22 cellular contexts compared by ENCODE assay signal in genomic region chr13:113848020-113848419, GRCh38. TPM values are rescaled to one million over a fixed set of nuclear protein-coding genes. Genes with fewer than 3 reads are reported as not detected.
DNase-seq lines count a peak whose midpoint lies in the region; ATAC-seq and TF ChIP-seq lines count a peak whose summit lies in the region.
"Had no signal": no experiment of that assay in that cellular context is flagged by ENCODE, and none has a peak within 500 bp of the region (broad histone marks: within the 10 kb centered on the region; RNA-seq: fewer than 3 reads in every experiment).

No MANE protein-coding gene starts in this region.

- TF ChIP-seq EP300 in gastroesophageal sphincter (IDR thresholded peaks at IDR 0.05), result no peak

- H3K9me3 ChIP-seq in left ventricle myocardium inferior (replicated peaks), result no peaks in the 10 kb centered on the region
- peaks cover 2% of the 10 kb centered on the region for H3K9me3 ChIP-seq in RWPE2 (ENCODE audit: severe bottlenecking)
- H3K9me3 ChIP-seq in gastroesophageal sphincter, result no peaks in the 10 kb centered on the region
- no peaks in the 10 kb centered on the region for H3K9me3 ChIP-seq in testis
- H3K9me3 ChIP-seq: sigmoid colon had no signal

- no peak for TF ChIP-seq CTCF in left ventricle myocardium inferior (IDR thresholded peaks at IDR 0.05; ENCODE audit: borderline replicate concordance)
- TF ChIP-seq CTCF in RWPE2 (IDR thresholded peaks at IDR 0.05; ENCODE audit: poor library complexity, severe bottlenecking), result no peak
- no peak for TF ChIP-seq CTCF in gastroesophageal sphincter (IDR thresholded peaks at IDR 0.05)
- no peak for TF ChIP-seq CTCF in testis (IDR thresholded peaks at IDR 0.05)

- H3K4me1 ChIP-seq in left ventricle myocardium inferior, result peaks cover 97% of the 10 kb centered on the region
- H3K4me1 ChIP-seq in RWPE2 (ENCODE audit: insufficient read depth, poor library complexity, severe bottlenecking), result peaks cover 41% of the 10 kb centered on the region
- H3K4me1 ChIP-seq in gastroesophageal sphincter, result peaks cover 0 to 89% (median 25%) of the 10 kb centered on the region in 3 donors
- peaks cover 54% of the 10 kb centered on the region for H3K4me1 ChIP-seq in testis

- ATAC-seq in Right ventricle myocardium inferior, result no peak
- no peak for ATAC-seq in RWPE2 (ENCODE audit: low read depth)
- ATAC-seq in gastroesophageal sphincter, result no peak
- ATAC-seq in HG03457 (IDR thresholded peaks at IDR 0.05; ENCODE audit: unreplicated experiment), result no peak
- ATAC-seq: activated CD8-positive, alpha-beta T cell treated with anti-CD3 and anti-CD28 coated beads, Interleukin-2, amount 10 ng/mL, durations not matched to agents 7 days and 5 days; stimulated activated naive CD8-positive, alpha-beta T cell treated with anti-CD3 and anti-CD28 coated beads, Interleukin-15, Interleukin-2, amounts not matched to agents 100 U/mL and 50 U/mL, for 24 hours had no signal

- intact Hi-C loops in left ventricle myocardium inferior (cut with micrococcal nuclease), result no loop called here
- intact Hi-C loops in Right ventricle myocardium inferior (cut with DNase I), result no loop called here
- intact Hi-C loops in testis (cut with DNase I; ENCODE audit: low total_unique reads), result no loop called here

- H3K27ac ChIP-seq in left ventricle myocardium inferior (replicated peaks) (peak overlapping the region; percentile 29), RWPE2 (ENCODE audit: poor library complexity, severe bottlenecking) (peak overlapping the region; percentile 93), gastroesophageal sphincter (peak overlapping the region in 3 of 4 donors; percentile 61 to 73 (median 69)), testis (peak overlapping the region; percentile 8 to 64)

- 67 to 69% methylated on average over 7 to 8 of the region's 8 CpGs for WGBS in gastroesophageal sphincter (ENCODE audit: low coverage in 1 of 2), 2 donors
- WGBS in testis, 2 donors, result 81 to 94% methylated on average over 7 to 8 of the region's 8 CpGs

- H3K4me3 ChIP-seq in left ventricle myocardium inferior, result no peak overlapping the region
- H3K4me3 ChIP-seq in RWPE2 (ENCODE audit: severe bottlenecking), result no peak overlapping the region
- H3K4me3 ChIP-seq in gastroesophageal sphincter, result no peak overlapping the region
- H3K4me3 ChIP-seq in testis, result no peak overlapping the region
- H3K4me3 ChIP-seq: sigmoid colon had no signal

- no peaks in the 10 kb centered on the region for H3K27me3 ChIP-seq in left ventricle myocardium inferior (ENCODE audit: low read depth)
- H3K27me3 ChIP-seq in RWPE2 (ENCODE audit: insufficient read depth, poor library complexity, severe bottlenecking), result no peaks in the 10 kb centered on the region
- H3K27me3 ChIP-seq in gastroesophageal sphincter, result no peaks in the 10 kb centered on the region
- no peaks in the 10 kb centered on the region for H3K27me3 ChIP-seq in testis
- H3K27me3 ChIP-seq: sigmoid colon had no signal

- TF ChIP-seq POLR2A in gastroesophageal sphincter (IDR thresholded peaks at IDR 0.05) (no peak), testis (IDR thresholded peaks at IDR 0.05) (no peak)

- DNase-seq in left ventricle myocardium inferior (no peak), Right ventricle myocardium inferior (ENCODE audit: missing footprints) (no peak), RWPE2 (ENCODE audit: low spot score) (peak; percentile 39), testis (no peak), iPS-NIHi11 (ENCODE audit: low spot score) (no peak), midbrain (lab: John Stamatoyannopoulos, UW) (no peak)
- DNase-seq: activated B cell treated with CpG ODN at 0.5 μM for 24 hours; activated CD8-positive, alpha-beta T cell treated with anti-CD3 and anti-CD28 coated beads, Interleukin-2, amount 10 ng/mL, durations not matched to agents 7 days and 5 days; activated naive CD4-positive, alpha-beta T cell treated with anti-CD3 and anti-CD28 coated beads, Interleukin-2, amount 10 ng/mL, durations not matched to agents 7 days and 5 days; amygdala; dermis blood vessel endothelial cell; EL; NCI-H1105 treated with DMSO at 0.1 percent for 48 hours; NCI-H2029 treated with DMSO at 0.1 percent for 48 hours; NCI-H345; NCI-H774; sigmoid colon; stimulated activated CD4-positive, alpha-beta T cell treated with anti-CD3 and anti-CD28 coated beads, Interleukin-15, amount 100 ng/mL, for 24 hours; stimulated activated naive CD8-positive, alpha-beta T cell treated with anti-CD3 and anti-CD28 coated beads, Interleukin-15, Interleukin-2, amounts not matched to agents 100 U/mL and 50 U/mL, for 24 hours; T1000 had no signal

- H3K36me3 ChIP-seq in left ventricle myocardium inferior (peaks cover 46% of the 10 kb centered on the region), RWPE2 (ENCODE audit: low read depth) (peaks cover 77% of the 10 kb centered on the region), gastroesophageal sphincter (peaks cover 0 to 40% of the 10 kb centered on the region in 2 donors), testis (ENCODE audit: low read depth, missing control alignments) (no peaks in the 10 kb centered on the region)

RNA-seq across cellular contexts. Expression of gene GAS6, which starts 15.9 kb away (rescaled TPM):
- total RNA-seq in left ventricle myocardium inferior (186 TPM), Right ventricle myocardium inferior (189 TPM), gastroesophageal sphincter (100 to 1,000 TPM; 132 to 392 (median 217) TPM), testis (100 to 1,000 TPM; 416 to 575 TPM)
- polyA plus RNA-seq in testis (ENCODE audit: insufficient read depth, low read depth, low replicate concordance), result 193 TPM

Comparison
In these comparisons a context has a peak if more than half of its experiments do, and no peak if none do; other contexts are left out.
1. H3K27ac ChIP-seq: peak in every context shown above with its lines; median percentile 93 in RWPE2; 69 in gastroesophageal sphincter; 36 in testis; 29 in left ventricle myocardium inferior.